In the genomic region with DNA sequence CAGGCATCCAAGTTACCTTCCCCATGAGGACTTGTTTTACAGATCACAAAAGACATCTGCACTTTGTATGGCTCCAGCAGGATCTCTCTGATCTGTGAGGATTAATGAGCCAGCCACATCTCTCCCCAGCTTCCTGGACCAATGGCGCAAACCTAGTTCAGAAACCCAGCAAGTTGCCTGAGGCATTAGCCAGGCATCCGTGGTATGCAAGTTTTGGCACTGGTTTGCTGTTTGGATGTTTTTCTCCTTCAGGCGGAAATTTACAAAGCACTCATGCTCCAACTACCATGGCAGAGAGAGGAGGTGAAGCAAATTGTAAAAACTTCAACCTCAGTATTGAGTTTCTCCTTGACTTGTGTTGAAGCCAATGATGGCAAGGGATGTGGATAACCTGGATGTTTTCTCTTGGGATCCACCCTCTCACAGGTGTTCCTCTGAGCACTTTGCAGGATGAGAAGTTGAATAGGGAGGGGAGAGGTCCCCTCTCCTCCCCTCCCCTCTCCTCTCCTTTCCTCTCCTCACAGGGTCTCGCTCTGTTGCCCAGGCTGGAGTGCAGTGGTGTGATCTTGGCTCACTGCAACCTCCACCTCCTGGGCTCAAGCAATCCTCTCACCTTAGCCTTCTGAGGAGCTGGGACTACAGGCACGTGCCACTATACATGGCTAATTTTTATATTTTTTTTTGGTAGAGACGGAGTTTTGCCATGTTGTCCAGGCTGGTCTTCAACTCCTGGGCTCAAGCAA, we compare ENCODE assay signal across 8 cellular contexts. TPM values are rescaled to one million over a fixed set of nuclear protein-coding genes. Genes with fewer than 3 reads are reported as not detected.
DNase-seq lines count a peak whose midpoint lies in the region; ATAC-seq, FAIRE-seq and TF ChIP-seq lines count a peak whose summit lies in the region.

No MANE protein-coding gene starts in this region.

- peak; percentile 25 for TF ChIP-seq RAD21 in Ishikawa (IDR thresholded peaks at IDR 0.05; ENCODE audit: low read depth)
- TF ChIP-seq RAD21 in K562 (CRISPR knock-in tag; conservative IDR thresholded peaks at IDR 0.05 in 1 of 2, IDR thresholded peaks at IDR 0.05 in 1 of 2): no peak
- no peak for TF ChIP-seq RAD21 in liver (IDR thresholded peaks at IDR 0.05)

- peak overlapping the region; percentile 47; the same call in 1 of the 2 replicates for H3K4me3 ChIP-seq in ACC112 (ENCODE audit: low read depth, low read length)
- H3K4me3 ChIP-seq in K562: no peak overlapping the region
- no peak overlapping the region for H3K4me3 ChIP-seq in liver (ENCODE audit: low read depth in 1 of 3, low read length in 3 of 3)

- FAIRE-seq in K562 (lab: Jason Lieb, UNC): no peak
- no peak for FAIRE-seq in GM12892 (lab: Jason Lieb, UNC)

- CTCF ChIA-PET in K562 (lab: Yijun Ruan, JAX; ENCODE audit: low intra/inter-chr PET ratio): interaction anchor here (0.6 kb wide), 1 partner anchor 33 kb away, joined by 3 read pairs; no protein-coding TSS in a partner anchor

- intact Hi-C loops in K562 (cut with micrococcal nuclease): loop anchor here (10.0 kb wide), 1 partner anchor 49 kb away; no protein-coding TSS in a partner anchor

- H3K27me3 ChIP-seq in ACC112 (ENCODE audit: insufficient read depth, low read length): no peaks in the 10 kb centered on the region
- H3K27me3 ChIP-seq in K562 (ENCODE audit: control insufficient read depth in 2 of 2, insufficient read depth in 2 of 2, low read length in 2 of 2): no peaks in the 10 kb centered on the region
- no peaks in the 10 kb centered on the region for H3K27me3 ChIP-seq in liver (ENCODE audit: control insufficient read depth in 4 of 4, insufficient read depth in 4 of 4, low read length in 3 of 4)

- no peak overlapping the region for H3K4me2 ChIP-seq in K562 (ENCODE audit: insufficient read depth, low read length)

- H2AFZ ChIP-seq in ACC112 (ENCODE audit: low read length, unreplicated experiment): no peak overlapping the region
- no peak overlapping the region for H2AFZ ChIP-seq in K562 (ENCODE audit: low read depth, low read length)

- H3K36me3 ChIP-seq in ACC112 (ENCODE audit: insufficient read depth, low read length) (no peaks in the 10 kb centered on the region), K562 (ENCODE audit: control insufficient read depth, insufficient read depth, low read length) (no peaks in the 10 kb centered on the region), liver (ENCODE audit: control insufficient read depth in 4 of 4, insufficient read depth in 3 of 4, low read depth in 1 of 4, low read length in 3 of 4) (no peaks in the 10 kb centered on the region)

- TF ChIP-seq POLR2A in K562 (conservative IDR thresholded peaks at IDR 0.05) (no peak), GM12892 (IDR thresholded peaks at IDR 0.05; ENCODE audit: low read depth, low read length) (no peak)

- POLR2A ChIA-PET in K562 (lab: Yijun Ruan, JAX): interaction anchor here (0.6 to 1.0 kb wide), 3 partner anchors 34 to 46 kb away, joined by 3 read pairs; no protein-coding TSS in a partner anchor

- DNase-seq in K562 (ENCODE audit: extremely low read depth in 1 of 4, low spot score in 3 of 4): no peak
- DNase-seq in GF-D8 (lab: John Stamatoyannopoulos, UW): no peak
- DNase-seq in SIG-M5 (lab: John Stamatoyannopoulos, UW): no peak
- no peak for DNase-seq in GM12892 (ENCODE audit: insufficient read length)

- no TSS peak for BruUV-seq in K562 (replicated peaks; lab: Mats Ljungman, UMichigan)

- TF ChIP-seq EP300 in Ishikawa (IDR thresholded peaks at IDR 0.05; ENCODE audit: borderline replicate concordance) (peak; percentile 84), K562 (IDR thresholded peaks at IDR 0.05; ENCODE audit: low read length) (no peak)

- no peaks in the 10 kb centered on the region for H4K20me1 ChIP-seq in K562 (replicated peaks; ENCODE audit: control insufficient read depth, insufficient read depth, low read length)

- WGBS in K562 (ENCODE audit: insufficient coverage, low coverage, missing lambda C conversion rate): 36% methylated on average over 5 of the region's 6 CpGs
- 78% methylated on average over 6 of the region's 6 CpGs for WGBS in liver

- no peak for ATAC-seq in K562
- no peak for ATAC-seq in HG02588 (IDR thresholded peaks at IDR 0.05; ENCODE audit: unreplicated experiment)

- TF ChIP-seq CTCF in K562 (IDR thresholded peaks at IDR 0.05 in 2 of 3, conservative IDR thresholded peaks at IDR 0.05 in 1 of 3; ENCODE audit: insufficient read depth in 2 of 3, low read depth in 1 of 3, low read length in 3 of 3) (no peak), liver (IDR thresholded peaks at IDR 0.05; ENCODE audit: low read depth, low read length, missing input control) (no peak)

- peaks cover 48% of the 10 kb centered on the region for H3K4me1 ChIP-seq in ACC112 (ENCODE audit: control insufficient read depth, insufficient read depth, low read length, unreplicated experiment)
- H3K4me1 ChIP-seq in K562 (replicated peaks in 1 of 2; ENCODE audit: control insufficient read depth in 2 of 2, insufficient read depth in 2 of 2, low read length in 2 of 2): peaks cover 9 to 15% of the 10 kb centered on the region in 2 experiments
- no peaks in the 10 kb centered on the region for H3K4me1 ChIP-seq in liver (ENCODE audit: control insufficient read depth in 4 of 4, insufficient read depth in 4 of 4, low read length in 3 of 4)

- peak overlapping the region; percentile 92 for H3K27ac ChIP-seq in ACC112 (ENCODE audit: low read depth, low read length)
- H3K27ac ChIP-seq in K562 (ENCODE audit: extremely low read depth, low read depth, low read length): no peak overlapping the region
- H3K27ac ChIP-seq in liver (ENCODE audit: low read depth in 1 of 2, low read length in 2 of 2): no peak overlapping the region

- no peaks in the 10 kb centered on the region for H3K79me2 ChIP-seq in ACC112 (ENCODE audit: control insufficient read depth, insufficient read depth, low read length, unreplicated experiment)
- no peaks in the 10 kb centered on the region for H3K79me2 ChIP-seq in K562 (ENCODE audit: control insufficient read depth, insufficient read depth, low read length)

- H3K9me1 ChIP-seq in K562 (ENCODE audit: control insufficient read depth, insufficient read depth, low read length): no peaks in the 10 kb centered on the region

- in situ Hi-C loops in K562 (cut with MboI): no loop called here

- H3K9me3 ChIP-seq in K562 (replicated peaks; ENCODE audit: control insufficient read depth, insufficient read depth, low read depth, low read length) (0 out of 2 replicates have a peak, but pooled peaks cover under 1% of the 10 kb centered on the region), liver (ENCODE audit: control insufficient read depth in 4 of 4, low read length in 3 of 4) (no peaks in the 10 kb centered on the region)

- H3K9ac ChIP-seq in K562 (ENCODE audit: insufficient read depth in 1 of 2, low read depth in 2 of 2, low read length in 2 of 2) (no peak overlapping the region), liver (ENCODE audit: low read depth in 1 of 2, low read length in 2 of 2) (no peak overlapping the region)

TF ChIP-seq in K562, 482 proteins besides CTCF, POLR2A, EP300 and RAD21 (continues in another document):
- no peak for TF ChIP-seq ZNF143 (CRISPR knock-in tag; IDR thresholded peaks at IDR 0.05)

TF ChIP-seq in liver, 16 proteins besides CTCF, POLR2A, EP300 and RAD21:
- no peak for TF ChIP-seq NR2F2 (IDR thresholded peaks at IDR 0.05)
- TF ChIP-seq SP1 (IDR thresholded peaks at IDR 0.05): peak; percentile 14

RNA-seq across cellular contexts. Expression of a gene that starts 25.6 kb away (rescaled TPM):
- total RNA-seq in K562 (2011; cell fraction: chromatin; rRNA removed; ENCODE audit: low replicate concordance): 790 and 1,193 TPM in 2 replicates
- 1,022 and 1,050 TPM in 2 replicates for total RNA-seq in K562 (2011; cell fraction: nucleolus; rRNA removed)
- 987 and 1,019 TPM in 2 replicates for total RNA-seq in K562 (2011; cell fraction: nucleoplasm; rRNA removed)
- total RNA-seq in K562 (2014; rRNA removed) (2,617 and 2,757 TPM in 2 replicates), K562 (2014; rRNA removed; fragmentation: Illumina TruSeq; extraction: Trizol) (2,118 and 2,410 TPM in 2 replicates), K562 (2015; rRNA removed; fragmentation: Illumina TruSeq; extraction: Trizol) (2,997 and 3,044 TPM in 2 replicates), K562 (2021) (2,642 and 2,717 TPM in 2 replicates), liver (100 to 1,000 TPM; 270 to 394 TPM)
- polyA plus RNA-seq in K562 (2011; rRNA removed) (3,253 and 3,807 TPM in 2 replicates), K562 (2014; fragmentation: Illumina TruSeq; extraction: Trizol) (2,868 and 3,193 TPM in 2 replicates), K562 (2014; fragmentation: Nextera tagmentation; extraction: Ambion mirVana) (1,000 to 10,000 TPM; 6,249 to 7,472 TPM), K562 (2014; rRNA removed) (2,249 and 2,310 TPM in 2 replicates), liver (100 to 1,000 TPM; 365 to 499 TPM)
- polyA plus RNA-seq in K562 (2011; cell fraction: cytosol; rRNA removed): 3,902 and 3,930 TPM in 2 replicates
- polyA plus RNA-seq in K562 (2011; cell fraction: nucleus; rRNA removed): 1,435 and 2,014 TPM in 2 replicates
- 2,677 and 3,119 TPM in 2 replicates for polyA plus RNA-seq in K562 (2012)
- polyA minus RNA-seq in K562 (2011; rRNA and poly(A)+ RNA removed): 3,327 and 3,913 TPM in 2 replicates
- 2,697 and 3,181 TPM in 2 replicates for polyA minus RNA-seq in K562 (2011; cell fraction: cytosol; rRNA and poly(A)+ RNA removed)
- 390 and 803 TPM in 2 replicates for polyA minus RNA-seq in K562 (2011; cell fraction: nucleus; rRNA and poly(A)+ RNA removed)
- 2,713 TPM for polyA plus RNA-seq in GM12892 (2012; ENCODE audit: missing spikeins)

RNA-seq across cellular contexts. Expression of a gene that starts 41.6 kb away (rescaled TPM):
- total RNA-seq in K562 (2011; cell fraction: chromatin; rRNA removed; ENCODE audit: low replicate concordance): not detected in 2 replicates
- not detected in 2 replicates for total RNA-seq in K562 (2011; cell fraction: nucleolus; rRNA removed)
- not detected in 2 replicates for total RNA-seq in K562 (2011; cell fraction: nucleoplasm; rRNA removed)
- total RNA-seq in K562 (2014; rRNA removed): not detected in 2 replicates
- total RNA-seq in K562 (2014; rRNA removed; fragmentation: Illumina TruSeq; extraction: Trizol): not detected in 2 replicates
- total RNA-seq in K562 (2015; rRNA removed; fragmentation: Illumina TruSeq; extraction: Trizol): not detected in 2 replicates
- total RNA-seq in K562 (2021): not detected in 2 replicates
- polyA plus RNA-seq in K562 (2011; rRNA removed): not detected in 2 replicates
- polyA plus RNA-seq in K562 (2011; cell fraction: cytosol; rRNA removed): not detected in 2 replicates
- polyA plus RNA-seq in K562 (2011; cell fraction: nucleus; rRNA removed): not detected in 2 replicates
- not detected in 2 replicates for polyA plus RNA-seq in K562 (2012)
- polyA plus RNA-seq in K562 (2014; fragmentation: Illumina TruSeq; extraction: Trizol): not detected in 2 replicates
- polyA plus RNA-seq in K562 (2014; fragmentation: Nextera tagmentation; extraction: Ambion mirVana): not detected
- polyA plus RNA-seq in K562 (2014; rRNA removed): not detected in 2 replicates
- not detected in 2 replicates for polyA minus RNA-seq in K562 (2011; rRNA and poly(A)+ RNA removed)
- not detected in 2 replicates for polyA minus RNA-seq in K562 (2011; cell fraction: cytosol; rRNA and poly(A)+ RNA removed)
- polyA minus RNA-seq in K562 (2011; cell fraction: nucleus; rRNA and poly(A)+ RNA removed): not detected in 2 replicates
- not detected for total RNA-seq in liver
- polyA plus RNA-seq in liver: not detected
- polyA plus RNA-seq in GM12892 (2012; ENCODE audit: missing spikeins): not detected
